In genomic region chr14:52563120-52563519, GRCh38 we compare ENCODE assay signal across 1 cellular context.
TF ChIP-seq lines count a peak whose summit lies in the region.

No MANE protein-coding gene starts in this region.

TF ChIP-seq in HEK293, 187 proteins besides CTCF, POLR2A, EP300 and RAD21 (continued from another document):
- TF ChIP-seq BCL6B (tag by site-specific recombination; IDR thresholded peaks at IDR 0.05) (no peak), ZNF600 (tag by site-specific recombination; IDR thresholded peaks at IDR 0.05) (peak; percentile 85), KLF8 (tag by site-specific recombination; IDR thresholded peaks at IDR 0.05) (peak; percentile 40; the same call in 1 of the 2 replicates), ATF2 (tag by site-specific recombination; IDR thresholded peaks at IDR 0.05; ENCODE audit: low read depth) (peak; percentile 67), ZNF335 (tag by site-specific recombination; conservative IDR thresholded peaks at IDR 0.05) (0 out of 2 replicates have a peak, but pooled peaks have one; percentile 28), ZNF366 (tag by site-specific recombination; conservative IDR thresholded peaks at IDR 0.05) (peak; percentile 80), ZNF629 (tag by site-specific recombination; IDR thresholded peaks at IDR 0.05) (peak; percentile 87), GFI1B (tag by site-specific recombination; IDR thresholded peaks at IDR 0.05) (peak; percentile 73), ZNF660 (tag by site-specific recombination; IDR thresholded peaks at IDR 0.05) (no peak), MYNN (tag by site-specific recombination; IDR thresholded peaks at IDR 0.05; ENCODE audit: borderline replicate concordance) (no peak), ZNF639 (tag by site-specific recombination; IDR thresholded peaks at IDR 0.05) (0 out of 2 replicates have a peak, but pooled peaks have one; percentile 41), ZNF692 (tag by site-specific recombination; IDR thresholded peaks at IDR 0.05) (peak; percentile 17; the same call in 1 of the 2 replicates), ZNF394 (tag by site-specific recombination; IDR thresholded peaks at IDR 0.05; ENCODE audit: borderline replicate concordance) (peak; percentile 42; the same call in 1 of the 2 replicates)
